ENCODE assay signal across 8 cellular contexts in the genomic region with DNA sequence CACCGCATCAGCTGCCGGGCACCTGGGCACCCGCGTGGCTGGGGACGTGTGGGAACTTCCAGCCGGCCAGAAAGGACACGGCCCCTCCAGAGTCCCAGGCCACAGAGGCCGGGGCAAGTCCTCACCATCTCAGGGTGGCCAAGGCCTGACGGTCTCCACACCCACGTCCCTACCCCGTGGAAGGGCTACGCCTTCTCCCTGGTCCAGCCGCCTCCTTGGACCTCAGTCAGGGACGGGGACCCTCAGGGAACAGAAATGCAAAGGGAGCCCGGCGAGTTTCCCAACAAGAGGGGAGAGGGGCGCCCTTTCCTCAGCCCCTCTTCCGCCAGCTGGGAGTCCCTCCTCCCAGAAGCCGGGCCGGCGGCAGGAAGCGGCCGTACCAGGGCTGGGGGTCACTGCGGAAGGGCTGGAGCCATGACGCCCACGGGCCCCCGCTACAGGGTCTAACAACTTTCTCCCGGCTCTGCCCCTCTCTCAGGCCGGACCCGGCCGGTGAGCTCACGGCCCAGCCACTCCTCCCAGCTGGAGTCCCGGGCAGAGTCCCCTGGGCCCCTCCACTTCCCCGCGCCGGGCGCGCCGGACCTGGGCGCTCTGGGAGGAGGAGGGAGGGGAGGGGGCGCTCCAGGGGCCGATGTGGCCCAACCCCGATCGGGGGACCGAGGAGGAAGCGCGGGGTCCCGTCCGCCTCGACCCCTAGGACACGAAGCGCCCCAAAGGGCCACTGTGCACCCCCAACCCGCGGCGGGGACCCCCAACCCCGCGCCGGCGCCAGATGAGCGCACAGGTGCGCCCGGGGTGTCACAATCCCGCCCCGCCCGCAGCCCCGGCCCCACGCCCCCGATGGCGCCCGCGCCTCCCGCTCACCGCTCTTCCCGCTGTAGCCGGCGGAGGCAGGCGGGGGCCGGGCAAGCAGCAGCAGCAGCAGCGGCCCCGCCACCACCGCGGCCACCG. TPM values are rescaled to one million over a fixed set of nuclear protein-coding genes. Genes with fewer than 3 reads are reported as not detected.
A peak's percentile ranks its signal among the peaks of the same experiment; 100 is the strongest.
DNase-seq lines count a peak whose midpoint lies in the region; ATAC-seq and TF ChIP-seq lines count a peak whose summit lies in the region.

No MANE protein-coding gene starts in this region.

- H3K4me3 Mint-ChIP-seq in central memory CD8-positive, alpha-beta T cell: peak overlapping the region; percentile 77

- H3K9me3 ChIP-seq in DOHH2 (ENCODE audit: control insufficient read depth, insufficient read depth, low read length): no peaks in the 10 kb centered on the region
- H3K9me3 ChIP-seq in NT2/D1 (ENCODE audit: insufficient read depth, low read length): no peaks in the 10 kb centered on the region
- no peaks in the 10 kb centered on the region for H3K9me3 ChIP-seq in lung (ENCODE audit: control insufficient read depth in 2 of 2, insufficient read depth in 1 of 2, low read length in 1 of 2)
- no peaks in the 10 kb centered on the region for H3K9me3 ChIP-seq in transverse colon

- WGBS in lung, 2 donors: 2% methylated on average over 40 to 83 of the region's 83 CpGs
- WGBS in transverse colon (ENCODE audit: low coverage in 1 of 2), 2 donors: 2% methylated on average over 44 of the region's 83 CpGs; no CpG with 5 or more reads in 1 of the 2 donors

- in situ Hi-C loops in transverse colon (cut with MboI; ENCODE audit: low pct_ligation_motif_present in 1 of 4, low pct_unique_long_range_greater_than_20kb in 1 of 4, low sequenced_read_pairs in 3 of 4): no loop called here

- peak; percentile 48 for TF ChIP-seq POLR2A in transverse colon (IDR thresholded peaks at IDR 0.05)

- H3K4me2 ChIP-seq in DOHH2 (ENCODE audit: low read length): peak overlapping the region; percentile 94

- TF ChIP-seq EP300 in transverse colon (IDR thresholded peaks at IDR 0.05; ENCODE audit: low read depth): no peak

- H3K4me3 ChIP-seq in DOHH2 (ENCODE audit: low read length): peak overlapping the region; percentile 91
- peak overlapping the region; percentile 90 for H3K4me3 ChIP-seq in NT2/D1 (ENCODE audit: insufficient read length, low read depth)
- peak overlapping the region; percentile 71 for H3K4me3 ChIP-seq in lung
- H3K4me3 ChIP-seq in transverse colon: peak overlapping the region; percentile 76 to 99 (median 86)

- H3K9me2 ChIP-seq in DOHH2 (replicated peaks; ENCODE audit: control insufficient read depth, low read length): no peaks in the 10 kb centered on the region

- peak; percentile 18 for ATAC-seq in GM21576 (IDR thresholded peaks at IDR 0.05; ENCODE audit: unreplicated experiment)
- ATAC-seq in central memory CD8-positive, alpha-beta T cell (replicated peaks; ENCODE audit: extremely low read depth, poor library complexity, severe bottlenecking): peak; percentile 47
- peak; percentile 6 for ATAC-seq in lung (ENCODE audit: insufficient read depth, low FRiP score)
- ATAC-seq in GM19395 (IDR thresholded peaks at IDR 0.05; ENCODE audit: unreplicated experiment): no peak
- no peak for ATAC-seq in HG02571 (IDR thresholded peaks at IDR 0.05; ENCODE audit: unreplicated experiment)

- H3K27me3 Mint-ChIP-seq in central memory CD8-positive, alpha-beta T cell: no peaks in the 10 kb centered on the region

- no peak overlapping the region for H3K27ac Mint-ChIP-seq in central memory CD8-positive, alpha-beta T cell (ENCODE audit: low read depth)

- peaks cover 5% of the 10 kb centered on the region; the same call in 1 of the 2 replicates for H4K20me1 ChIP-seq in DOHH2 (ENCODE audit: control insufficient read depth, insufficient read depth, low read depth, low read length)

- H3K36me3 ChIP-seq in DOHH2 (ENCODE audit: control insufficient read depth, low read length) (peaks cover 19% of the 10 kb centered on the region), NT2/D1 (ENCODE audit: insufficient read depth, insufficient read length, low read length) (peaks cover 19% of the 10 kb centered on the region), lung (ENCODE audit: control insufficient read depth in 2 of 2, insufficient read depth in 2 of 2, low read length in 2 of 2) (peaks cover 0 to 17% of the 10 kb centered on the region in 2 donors), transverse colon (peaks cover 0 to 1% (median 0%) of the 10 kb centered on the region in 4 donors)

- H3K9me3 Mint-ChIP-seq in central memory CD8-positive, alpha-beta T cell: no peaks in the 10 kb centered on the region

- H3K36me3 Mint-ChIP-seq in central memory CD8-positive, alpha-beta T cell (ENCODE audit: insufficient read depth): peaks cover 6% of the 10 kb centered on the region

- TF ChIP-seq CTCF in DOHH2 (IDR thresholded peaks at IDR 0.05; ENCODE audit: low read depth, low read length, poor library complexity, severe bottlenecking) (no peak), lung (IDR thresholded peaks at IDR 0.05; ENCODE audit: control extremely low read depth, extremely low read depth) (no peak), transverse colon (IDR thresholded peaks at IDR 0.05) (no peak)

- intact Hi-C loops in transverse colon (cut with DNase I; ENCODE audit: low total_unique reads): no loop called here

- H3K79me2 ChIP-seq in DOHH2 (ENCODE audit: control insufficient read depth, low read length): peaks cover 40% of the 10 kb centered on the region

- DNase-seq in NT2/D1 (ENCODE audit: low read depth, low spot score) (no peak), lung (ENCODE audit: low spot score) (no peak), transverse colon (no peak)
- no peak for DNase-seq in central memory CD8-positive, alpha-beta T cell (ENCODE audit: low spot score in 2 of 2)

- H3F3A ChIP-seq in DOHH2 (ENCODE audit: control insufficient read depth, insufficient read depth): peaks cover 26% of the 10 kb centered on the region

- H3K27me3 ChIP-seq in DOHH2 (ENCODE audit: control insufficient read depth, low read length) (no peaks in the 10 kb centered on the region), NT2/D1 (ENCODE audit: insufficient read depth, insufficient read length) (no peaks in the 10 kb centered on the region), lung (ENCODE audit: control insufficient read depth, insufficient read depth) (no peaks in the 10 kb centered on the region), transverse colon (no peaks in the 10 kb centered on the region)

- peaks cover 13% of the 10 kb centered on the region for H3K4me1 Mint-ChIP-seq in central memory CD8-positive, alpha-beta T cell

- H3K27ac ChIP-seq in DOHH2 (ENCODE audit: low read depth, low read length) (peak overlapping the region; percentile 21; the same call in 1 of the 2 replicates), lung (ENCODE audit: low read depth in 1 of 2, low read length in 1 of 2) (peak overlapping the region; percentile 61 to 75), transverse colon (peak overlapping the region; percentile 80 to 91 (median 88))

- H3K9ac ChIP-seq in NT2/D1 (ENCODE audit: insufficient read length, low read depth): peak overlapping the region; percentile 95

- H3K4me1 ChIP-seq in DOHH2 (ENCODE audit: control insufficient read depth, low read length) (peaks cover 24% of the 10 kb centered on the region), NT2/D1 (ENCODE audit: insufficient read depth, insufficient read length) (peaks cover 24% of the 10 kb centered on the region), lung (ENCODE audit: control insufficient read depth in 2 of 2, insufficient read depth in 2 of 2, low read length in 2 of 2) (peaks cover 0 to 15% of the 10 kb centered on the region in 2 donors), transverse colon (peaks cover 22 to 37% (median 33%) of the 10 kb centered on the region in 4 donors)

RNA-seq across cellular contexts. Expression of a gene that starts 0.7 kb away (rescaled TPM):
- total RNA-seq in lung (10 to 100 TPM; 38.0 to 71.5 TPM), transverse colon (100 to 1,000 TPM; 105 to 300 (median 179) TPM)
- polyA plus RNA-seq in lung: 10 to 100 TPM; 64.8 to 100.0 TPM

RNA-seq across cellular contexts. Expression of a gene that starts 10.8 kb away (rescaled TPM):
- 10 to 100 TPM; 31.9 to 65.0 TPM for total RNA-seq in lung
- polyA plus RNA-seq in lung: 10 to 100 TPM; 89.4 to 98.9 TPM
- total RNA-seq in transverse colon: 10 to 100 TPM; 24.7 to 81.2 (median 53.0) TPM

RNA-seq across cellular contexts. Expression of a gene that starts 15.9 kb away (rescaled TPM):
- total RNA-seq in lung (10 to 100 TPM; 18.0 to 68.7 TPM), transverse colon (10 to 100 TPM; 37.5 to 82.3 (median 58.1) TPM)
- polyA plus RNA-seq in lung: 10 to 100 TPM; 64.0 to 67.6 TPM

RNA-seq across cellular contexts. Expression of a gene that starts 20.6 kb away (rescaled TPM):
- total RNA-seq in lung (10 to 100 TPM in 1 of 2 donors, 1 to 10 TPM in 1; 5.2 to 18.3 TPM), transverse colon (100 to 1,000 TPM in 2 of 4 donors, 10 to 100 TPM in 2; 65.7 to 148 (median 108) TPM)
- polyA plus RNA-seq in lung: 10 to 100 TPM; 13.3 to 18.1 TPM

RNA-seq across cellular contexts. Expression of a gene that starts 28.6 kb away (rescaled TPM):
- total RNA-seq in lung (10 to 100 TPM; 16.9 to 25.9 TPM), transverse colon (10 to 100 TPM; 41.4 to 73.7 (median 58.7) TPM)
- 10 to 100 TPM; 18.5 to 20.2 TPM for polyA plus RNA-seq in lung

Comparison
In these comparisons a context has a peak if more than half of its experiments do, and no peak if none do; other contexts are left out.
1. H3K27ac ChIP-seq: peak in every context shown above with its lines; median percentile 88 in transverse colon; 68 in lung; 21 in DOHH2.
2. ATAC-seq: peak in GM21576 (single experiment), central memory CD8-positive, alpha-beta T cell (single experiment) and lung (single experiment); none in GM19395 (single experiment) and HG02571 (single experiment).
3. Peak in every context shown above with its lines, with median percentiles within 50 percentile points of each other: H3K4me3 ChIP-seq.